8 cellular contexts compared by ENCODE assay signal in the genomic region with DNA sequence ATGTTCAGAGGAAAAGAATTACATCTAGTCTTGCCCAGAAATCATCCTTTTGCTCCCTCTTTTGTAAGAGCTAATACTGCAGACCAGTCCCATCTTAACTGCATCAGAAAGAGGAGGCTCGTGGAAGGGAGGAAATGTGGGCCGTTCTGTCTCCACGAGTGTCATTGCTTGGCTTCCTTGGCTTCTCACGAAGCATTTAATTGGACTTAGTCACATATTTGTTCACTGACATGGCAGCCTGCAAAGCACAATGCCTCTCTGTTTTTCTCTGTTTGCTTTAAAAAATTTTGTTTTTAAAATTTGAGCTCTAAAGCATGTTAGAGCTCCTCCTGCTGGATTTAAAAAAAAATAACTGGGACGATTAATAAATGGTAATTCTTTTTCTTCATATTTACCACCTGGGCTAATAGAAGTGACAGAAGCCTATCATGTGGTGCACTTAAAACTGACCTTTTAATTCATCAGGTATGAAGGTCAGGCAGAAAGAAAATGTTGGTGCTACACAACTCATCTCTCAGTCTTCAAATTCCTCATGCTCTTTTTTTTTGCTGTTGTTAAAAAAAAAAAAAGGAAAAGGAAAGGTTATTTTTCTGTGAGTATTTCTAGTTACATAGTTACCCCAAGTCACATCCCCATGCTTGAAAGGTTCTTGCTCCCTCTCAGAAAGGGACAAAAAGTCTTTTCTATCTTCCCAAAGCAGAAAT. TPM values are rescaled to one million over a fixed set of nuclear protein-coding genes. Genes with fewer than 3 reads are reported as not detected.
DNase-seq lines count a peak whose midpoint lies in the region; ATAC-seq and TF ChIP-seq lines count a peak whose summit lies in the region.

No MANE protein-coding gene starts in this region.

- DNase-seq in AG09309 (ENCODE audit: low read depth) (peak; percentile 97), GM12864 (ENCODE audit: low read depth) (no peak), NCI-H2081 (lab: John Stamatoyannopoulos, UW) (peak; percentile 66 to 80), fibroblast of pulmonary artery (ENCODE audit: low read depth) (peak; percentile 97)
- peak; percentile 31 for DNase-seq in activated CD8-positive, alpha-beta T cell treated with anti-CD3 and anti-CD28 coated beads, Interleukin-2, amount 10 ng/mL, durations not matched to agents 7 days and 5 days
- DNase-seq in natural killer cell treated with Interleukin-12 subunit alpha and Interleukin-12 subunit beta and Interleukin-15 and Interleukin-18, amount 100 ng/mL, for 72 hours (ENCODE audit: low spot score) = no peak
- DNase-seq in NK-92 treated with Interleukin-12 subunit alpha and Interleukin-12 subunit beta, amount 100 ng/mL, for 24 hours (lab: John Stamatoyannopoulos, UW) = no peak

- no peak for ATAC-seq in activated CD8-positive, alpha-beta T cell treated with anti-CD3 and anti-CD28 coated beads, Interleukin-2, amount 10 ng/mL, durations not matched to agents 7 days and 5 days
- ATAC-seq in natural killer cell treated with Interleukin-12 subunit alpha and Interleukin-12 subunit beta and Interleukin-15 and Interleukin-18, amount 100 ng/mL, for 72 hours = peak; percentile 38 to 57
- no peak for ATAC-seq in HG03280 (IDR thresholded peaks at IDR 0.05; ENCODE audit: unreplicated experiment)

- H3K4me3 Mint-ChIP-seq in activated CD8-positive, alpha-beta T cell treated with anti-CD3 and anti-CD28 coated beads, Interleukin-2, amount 10 ng/mL, durations not matched to agents 7 days and 5 days = peak overlapping the region; percentile 31
- H3K4me3 Mint-ChIP-seq in natural killer cell treated with Interleukin-12 subunit alpha and Interleukin-12 subunit beta and Interleukin-15 and Interleukin-18, amount 100 ng/mL, for 72 hours = peak overlapping the region; percentile 43

- no peaks in the 10 kb centered on the region for H3K27me3 Mint-ChIP-seq in activated CD8-positive, alpha-beta T cell treated with anti-CD3 and anti-CD28 coated beads, Interleukin-2, amount 10 ng/mL, durations not matched to agents 7 days and 5 days (ENCODE audit: low read depth)
- no peaks in the 10 kb centered on the region for H3K27me3 Mint-ChIP-seq in natural killer cell treated with Interleukin-12 subunit alpha and Interleukin-12 subunit beta and Interleukin-15 and Interleukin-18, amount 100 ng/mL, for 72 hours

- H3K27ac Mint-ChIP-seq in activated CD8-positive, alpha-beta T cell treated with anti-CD3 and anti-CD28 coated beads, Interleukin-2, amount 10 ng/mL, durations not matched to agents 7 days and 5 days = peak overlapping the region; percentile 63
- peak overlapping the region; percentile 53 to 56 for H3K27ac Mint-ChIP-seq in natural killer cell treated with Interleukin-12 subunit alpha and Interleukin-12 subunit beta and Interleukin-15 and Interleukin-18, amount 100 ng/mL, for 72 hours

- peaks cover 8% of the 10 kb centered on the region for H3K36me3 Mint-ChIP-seq in activated CD8-positive, alpha-beta T cell treated with anti-CD3 and anti-CD28 coated beads, Interleukin-2, amount 10 ng/mL, durations not matched to agents 7 days and 5 days (ENCODE audit: low read depth)
- H3K36me3 Mint-ChIP-seq in natural killer cell treated with Interleukin-12 subunit alpha and Interleukin-12 subunit beta and Interleukin-15 and Interleukin-18, amount 100 ng/mL, for 72 hours = no peaks in the 10 kb centered on the region

- H3K4me1 Mint-ChIP-seq in activated CD8-positive, alpha-beta T cell treated with anti-CD3 and anti-CD28 coated beads, Interleukin-2, amount 10 ng/mL, durations not matched to agents 7 days and 5 days (ENCODE audit: low read depth) = peaks cover 61% of the 10 kb centered on the region
- H3K4me1 Mint-ChIP-seq in natural killer cell treated with Interleukin-12 subunit alpha and Interleukin-12 subunit beta and Interleukin-15 and Interleukin-18, amount 100 ng/mL, for 72 hours (ENCODE audit: low read depth in 2 of 2) = peaks cover 48 to 54% of the 10 kb centered on the region in 2 donors

- TF ChIP-seq CTCF in AG09309 (IDR thresholded peaks at IDR 0.05; ENCODE audit: control insufficient read depth, insufficient read depth, low read depth, low read length, missing control alignments) (peak; percentile 40), GM12864 (IDR thresholded peaks at IDR 0.05; ENCODE audit: low read depth, low read length, missing control alignments) (peak; percentile 50), fibroblast of pulmonary artery (IDR thresholded peaks at IDR 0.05; ENCODE audit: low read length, missing control alignments) (peak; percentile 35)

- no peaks in the 10 kb centered on the region for H3K9me3 Mint-ChIP-seq in activated CD8-positive, alpha-beta T cell treated with anti-CD3 and anti-CD28 coated beads, Interleukin-2, amount 10 ng/mL, durations not matched to agents 7 days and 5 days (ENCODE audit: insufficient read depth)
- no peaks in the 10 kb centered on the region for H3K9me3 Mint-ChIP-seq in natural killer cell treated with Interleukin-12 subunit alpha and Interleukin-12 subunit beta and Interleukin-15 and Interleukin-18, amount 100 ng/mL, for 72 hours

- POLR2A ChIA-PET in activated CD8-positive, alpha-beta T cell treated with anti-CD3 and anti-CD28 coated beads, Interleukin-2, amount 10 ng/mL, durations not matched to agents 7 days and 5 days (lab: Charles Lee) = interaction anchor here (0.6 kb wide), 1 partner anchor 54 kb away, joined by 3 read pairs; no protein-coding TSS in a partner anchor

- H3K4me3 ChIP-seq in AG09309 (ENCODE audit: control insufficient read depth, low read depth, low read length) = no peak overlapping the region
- peak overlapping the region; percentile 3; the same call in 1 of the 2 replicates for H3K4me3 ChIP-seq in GM12864 (ENCODE audit: low read depth, low read length)
- H3K4me3 ChIP-seq in fibroblast of pulmonary artery (replicated peaks; ENCODE audit: low read depth, low read length) = no peak overlapping the region

- CTCF ChIA-PET in activated CD8-positive, alpha-beta T cell treated with anti-CD3 and anti-CD28 coated beads, Interleukin-2, amount 10 ng/mL, durations not matched to agents 7 days and 5 days (lab: Charles Lee) = interaction anchor here (0.6 to 6.6 kb wide), 39 partner anchors 8 to 599 kb away, joined by 3 to 56 read pairs (median 4); partner anchors contain the start of gene PIGC

RNA-seq across cellular contexts. Expression of gene C1orf105, which starts 21.0 kb away (rescaled TPM):
- total RNA-seq in activated CD8-positive, alpha-beta T cell treated with anti-CD3 and anti-CD28 coated beads, Interleukin-2, amount 10 ng/mL, durations not matched to agents 7 days and 5 days = not detected
- not detected for total RNA-seq in natural killer cell treated with Interleukin-12 subunit alpha and Interleukin-12 subunit beta and Interleukin-15 and Interleukin-18, amount 100 ng/mL, for 72 hours

RNA-seq across cellular contexts. Expression of gene PIGC, which starts 44.3 kb away (rescaled TPM):
- total RNA-seq in activated CD8-positive, alpha-beta T cell treated with anti-CD3 and anti-CD28 coated beads, Interleukin-2, amount 10 ng/mL, durations not matched to agents 7 days and 5 days = 10 to 100 TPM; 25.4 to 27.0 TPM
- total RNA-seq in natural killer cell treated with Interleukin-12 subunit alpha and Interleukin-12 subunit beta and Interleukin-15 and Interleukin-18, amount 100 ng/mL, for 72 hours = 10 to 100 TPM; 22.4 to 27.0 TPM

Comparison
In these comparisons a context has a peak if more than half of its experiments do, and no peak if none do; other contexts are left out.
1. DNase-seq: peak in AG09309 (single experiment), NCI-H2081 (2 of 2), activated CD8-positive, alpha-beta T cell treated with anti-CD3 and anti-CD28 coated beads, Interleukin-2, amount 10 ng/mL, durations not matched to agents 7 days and 5 days (single experiment) and fibroblast of pulmonary artery (single experiment); none in GM12864 (single experiment), natural killer cell treated with Interleukin-12 subunit alpha and Interleukin-12 subunit beta and Interleukin-15 and Interleukin-18, amount 100 ng/mL, for 72 hours (single experiment) and NK-92 treated with Interleukin-12 subunit alpha and Interleukin-12 subunit beta, amount 100 ng/mL, for 24 hours (single experiment).
2. ATAC-seq: peak in natural killer cell treated with Interleukin-12 subunit alpha and Interleukin-12 subunit beta and Interleukin-15 and Interleukin-18, amount 100 ng/mL, for 72 hours (2 of 2); none in activated CD8-positive, alpha-beta T cell treated with anti-CD3 and anti-CD28 coated beads, Interleukin-2, amount 10 ng/mL, durations not matched to agents 7 days and 5 days (single experiment) and HG03280 (single experiment).
3. Peak in every context shown above with its lines, with median percentiles within 50 percentile points of each other: CTCF ChIP-seq.